In the genomic region with DNA sequence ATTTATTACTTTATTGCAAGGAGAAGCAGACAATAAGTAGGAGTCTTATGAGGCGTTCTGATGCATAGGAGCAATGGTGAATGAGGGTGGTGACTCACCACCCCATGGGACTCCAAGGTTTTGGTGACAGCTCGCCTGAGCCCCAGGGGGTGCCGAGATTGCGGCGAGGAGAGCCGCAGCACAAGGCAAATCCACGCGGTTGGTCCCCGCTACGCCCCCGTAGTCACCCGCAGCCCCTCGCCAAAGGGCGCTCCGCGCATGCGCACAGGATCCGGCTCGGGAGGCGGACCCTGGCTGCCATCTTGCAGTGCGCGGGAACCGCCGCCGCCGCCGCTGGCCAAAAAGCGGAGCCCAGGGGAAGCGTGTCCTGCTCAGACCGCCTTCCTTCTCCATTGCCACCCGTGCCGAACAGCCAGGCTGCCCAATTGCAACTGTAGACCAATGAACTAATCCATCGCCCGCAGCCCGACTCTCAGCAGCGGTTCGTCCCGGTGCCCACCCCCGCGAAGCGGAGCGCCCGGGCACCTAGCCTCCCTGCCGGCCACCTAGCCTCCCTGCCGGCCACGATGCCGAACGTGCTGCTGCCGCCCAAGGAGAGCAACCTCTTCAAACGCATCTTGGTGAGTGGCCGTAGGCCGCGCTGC, we compare ENCODE assay signal across 8 cellular contexts. TPM values are rescaled to one million over a fixed set of nuclear protein-coding genes. Genes with fewer than 3 reads are reported as not detected.
A peak's percentile ranks its signal among the peaks of the same experiment; 100 is the strongest.
DNase-seq lines count a peak whose midpoint lies in the region; ATAC-seq and TF ChIP-seq lines count a peak whose summit lies in the region.

A gene (plus strand): TSS at position 305 of the 644 bp plus-strand sequence. CDS start 262 bp downstream, at position 567.

- H3K4me1 Mint-ChIP-seq in Caco-2 (ENCODE audit: low read depth, unreplicated experiment) = peaks cover 15% of the 10 kb centered on the region

- H3K4me2 ChIP-seq in mesendoderm (ENCODE audit: low read length) = peak within 1 kb of the TSS; percentile 84

- peak within 1 kb of the TSS; percentile 88 for H3K4ac ChIP-seq in mesendoderm (ENCODE audit: low read depth, low read length)

- CTCF ChIA-PET in Caco-2 (lab: Charles Lee) = no interaction called here

- H3K23ac ChIP-seq in mesendoderm (ENCODE audit: low read length) = peak within 1 kb of the TSS; percentile 34

- peak within 1 kb of the TSS; percentile 73 for H3K27ac ChIP-seq in mesendoderm (ENCODE audit: low read depth, low read length)

- ATAC-seq in GM21360 (IDR thresholded peaks at IDR 0.05; ENCODE audit: unreplicated experiment) = peak; percentile 62

- intact Hi-C loops in Caco-2 (cut with micrococcal nuclease; ENCODE audit: unreplicated experiment) = loop anchor here (2.0 kb wide), 1 partner anchor 48 kb away; a partner anchor contains a TSS

- POLR2A ChIA-PET in Caco-2 (lab: Charles Lee) = no interaction called here

- no peak within 1 kb of the TSS for H4K5ac ChIP-seq in mesendoderm (ENCODE audit: low read length)

- H3K4me3 Mint-ChIP-seq in Caco-2 (ENCODE audit: unreplicated experiment) = peak within 1 kb of the TSS; percentile 97

- no peaks in the 10 kb centered on the region for H3K9me3 Mint-ChIP-seq in Caco-2 (ENCODE audit: unreplicated experiment)

- peak within 1 kb of the TSS; percentile 91 for H3K18ac ChIP-seq in mesendoderm (ENCODE audit: low read length)

- H3K9me3 ChIP-seq in Caco-2 (no peaks in the 10 kb centered on the region), endocrine pancreas (ENCODE audit: control insufficient read depth, low read length) (no peaks in the 10 kb centered on the region)

- H2BK5ac ChIP-seq in mesendoderm (ENCODE audit: low read length) = no peak within 1 kb of the TSS

- peaks cover 3% of the 10 kb centered on the region for H3K79me1 ChIP-seq in mesendoderm (ENCODE audit: low read length)

- H2AK5ac ChIP-seq in mesendoderm (ENCODE audit: low read length) = no peak within 1 kb of the TSS

- H2BK120ac ChIP-seq in mesendoderm (ENCODE audit: low read depth, low read length) = no peak within 1 kb of the TSS

- H2BK15ac ChIP-seq in mesendoderm (replicated peaks; ENCODE audit: low read depth) = no peak within 1 kb of the TSS

- H3K79me2 ChIP-seq in mesendoderm (ENCODE audit: control insufficient read depth, insufficient read depth, low read length) = peaks cover 39% of the 10 kb centered on the region

- no peaks in the 10 kb centered on the region for H3K27me3 ChIP-seq in Caco-2 (replicated peaks; ENCODE audit: control insufficient read depth, insufficient read depth, low read length)
- no peaks in the 10 kb centered on the region for H3K27me3 ChIP-seq in endocrine pancreas (ENCODE audit: control insufficient read depth, insufficient read depth, low read length)
- no peaks in the 10 kb centered on the region for H3K27me3 ChIP-seq in mesendoderm (ENCODE audit: insufficient read depth, low read length, poor library complexity)

- H3K4me3 ChIP-seq in Caco-2 (ENCODE audit: low read depth, low read length) (peak within 1 kb of the TSS; percentile 85), endocrine pancreas (ENCODE audit: control insufficient read depth, insufficient read depth, low read length) (peak within 1 kb of the TSS; percentile 96), mesendoderm (ENCODE audit: low read length) (peak within 1 kb of the TSS; percentile 98)

- no CpG with 5 or more reads among the region's 53 CpGs for WGBS in mesendoderm (ENCODE audit: extremely low coverage, insufficient coverage, low lambda C conversion rate)

- peak within 1 kb of the TSS; percentile 85 for H3K27ac Mint-ChIP-seq in Caco-2 (ENCODE audit: unreplicated experiment)

- H3K56ac ChIP-seq in mesendoderm (ENCODE audit: low read length) = peak within 1 kb of the TSS; percentile 96

- H4K8ac ChIP-seq in mesendoderm (ENCODE audit: low read depth, low read length) = no peak within 1 kb of the TSS

- H3K9ac ChIP-seq in endocrine pancreas (ENCODE audit: control insufficient read depth, insufficient read depth, low read length) (peak within 1 kb of the TSS; percentile 97), mesendoderm (ENCODE audit: low read length) (peak within 1 kb of the TSS; percentile 98)

- no peaks in the 10 kb centered on the region for H3K27me3 Mint-ChIP-seq in Caco-2 (ENCODE audit: insufficient read depth, unreplicated experiment)

- peaks cover 6% of the 10 kb centered on the region; the same call in 1 of the 2 replicates for H3K4me1 ChIP-seq in Caco-2
- H3K4me1 ChIP-seq in endocrine pancreas (ENCODE audit: control insufficient read depth, insufficient read depth, low read length) = peaks cover 10% of the 10 kb centered on the region
- H3K4me1 ChIP-seq in mesendoderm (ENCODE audit: control insufficient read depth, low read depth, low read length) = peaks cover 2% of the 10 kb centered on the region

- peak; percentile 90 to 94 for DNase-seq in Caco-2
- peak; percentile 91 for DNase-seq in HT1080 (ENCODE audit: low read depth)
- DNase-seq in NOMO-1 treated with dmso at 0.1 percent for 144 hours (lab: John Stamatoyannopoulos, UW; ENCODE audit: unreplicated experiment) = peak; percentile 71
- peak; percentile 95 to 99 (median 96) for DNase-seq in activated CD8-positive, alpha-beta memory T cell treated with anti-CD3 and anti-CD28 coated beads for 48 hours (ENCODE audit: low read depth in 2 of 3, low spot score in 2 of 3)
- peak; percentile 91 for DNase-seq in mesendoderm
- peak; percentile 97 for DNase-seq in stimulated activated CD8-positive, alpha-beta memory T cell treated with anti-CD3 and anti-CD28 coated beads, Interleukin-12 subunit alpha, Interleukin-12 subunit beta, amount 100 ng/mL, for 4 hours (ENCODE audit: low read depth)

- peaks cover 13% of the 10 kb centered on the region for H3K36me3 Mint-ChIP-seq in Caco-2 (ENCODE audit: insufficient read depth, unreplicated experiment)

- H3K36me3 ChIP-seq in Caco-2 (ENCODE audit: control insufficient read depth, insufficient read depth, low read length) = no peaks in the 10 kb centered on the region
- no peaks in the 10 kb centered on the region for H3K36me3 ChIP-seq in endocrine pancreas (ENCODE audit: control insufficient read depth, insufficient read depth, low read length)
- H3K36me3 ChIP-seq in mesendoderm (ENCODE audit: control insufficient read depth, insufficient read depth, low read length) = no peaks in the 10 kb centered on the region

- TF ChIP-seq CTCF in Caco-2 (IDR thresholded peaks at IDR 0.05; ENCODE audit: insufficient read depth in 1 of 2, low read depth in 1 of 2, low read length in 1 of 2, severe bottlenecking in 1 of 2, unreplicated experiment in 1 of 2) = no peak

- TSS peak; percentile 13 for BruUV-seq in Caco-2 (replicated peaks; lab: Mats Ljungman, UMichigan)

RNA-seq across cellular contexts. Expression of the gene that starts here (rescaled TPM):
- total RNA-seq in Caco-2 (2022) = 32.4 and 37.3 TPM in 2 replicates
- total RNA-seq in HT1080 (2014; rRNA removed; shearing (Covaris generic)) = 4.8 and 8.2 TPM in 2 replicates
- polyA plus RNA-seq in HT1080 (2015; cell fraction: cytosol; rRNA removed) = 6.2 and 7.8 TPM in 2 replicates
- 25.9 and 35.2 TPM in 2 replicates for polyA plus RNA-seq in HT1080 (2015; cell fraction: nucleus; rRNA removed)
- 26.1 TPM for polyA plus RNA-seq in mesendoderm (2013, experiment 1 of 2)
- 27.6 TPM for polyA plus RNA-seq in mesendoderm (2013, experiment 2 of 2)

Comparison
In these comparisons a context has a peak if more than half of its experiments do, and no peak if none do; other contexts are left out.
1. Peak in every context shown above with its lines: DNase-seq, ATAC-seq, H3K4me3 ChIP-seq and H3K27ac ChIP-seq.